9 cellular contexts compared by ENCODE assay signal in genomic region chr6:143400258-143401059, GRCh38. TPM values are rescaled to one million over a fixed set of nuclear protein-coding genes. Genes with fewer than 3 reads are reported as not detected.
DNase-seq lines count a peak whose midpoint lies in the region; ATAC-seq, FAIRE-seq and TF ChIP-seq lines count a peak whose summit lies in the region.
"Had no signal": no experiment of that assay in that cellular context is flagged by ENCODE, and none has a peak within 500 bp of the region (broad histone marks: within the 10 kb centered on the region; RNA-seq: fewer than 3 reads in every experiment).

No MANE protein-coding gene starts in this region.

- no peak for ATAC-seq in GM18505 (IDR thresholded peaks at IDR 0.05; ENCODE audit: unreplicated experiment)

- H3K36me3 ChIP-seq in bronchial epithelial cell (ENCODE audit: control insufficient read depth, insufficient read depth, low read length), result no peaks in the 10 kb centered on the region
- no peaks in the 10 kb centered on the region for H3K36me3 ChIP-seq in small intestine (ENCODE audit: control insufficient read depth in 2 of 2, insufficient read depth in 2 of 2, low read length in 2 of 2)

- H3K27me3 ChIP-seq in bronchial epithelial cell (ENCODE audit: control insufficient read depth, insufficient read depth, low read length), result no peaks in the 10 kb centered on the region
- H3K27me3 ChIP-seq in small intestine (ENCODE audit: control insufficient read depth in 2 of 2, insufficient read depth in 2 of 2, low read length in 2 of 2), result no peaks in the 10 kb centered on the region

- TF ChIP-seq CTCF in bronchial epithelial cell (IDR thresholded peaks at IDR 0.05; ENCODE audit: insufficient read depth, low read length, severe bottlenecking), result no peak

- H3K4me3 ChIP-seq in bronchial epithelial cell (ENCODE audit: low read depth, low read length) (no peak overlapping the region), small intestine (ENCODE audit: low read depth in 1 of 2, low read length in 2 of 2) (no peak overlapping the region)

- DNase-seq in DMS79 treated with DMSO at 0.1 percent for 48 hours (lab: John Stamatoyannopoulos, UW) (peak; percentile 47), DMS79 (lab: John Stamatoyannopoulos, UW) (no peak), NCI-H2029 treated with DMSO at 0.1 percent for 48 hours (lab: John Stamatoyannopoulos, UW) (peak; percentile 50), bronchial epithelial cell (ENCODE audit: low read depth) (peak; percentile 72), small intestine (peak; percentile 25), occipital lobe (lab: John Stamatoyannopoulos, UW) (no peak), HUDEP-2 (lab: John Stamatoyannopoulos, UW; ENCODE audit: unreplicated experiment in 76 of 76) (no peak)

- no peak overlapping the region for H3K27ac ChIP-seq in small intestine (ENCODE audit: low read depth in 1 of 2, low read length in 1 of 2)

- H3K4me1 ChIP-seq in small intestine (ENCODE audit: control insufficient read depth in 2 of 2, insufficient read depth in 1 of 2, low read depth in 1 of 2, low read length in 1 of 2), result peaks cover 0 to 4% of the 10 kb centered on the region in 2 donors

- 41 to 50% (median 42%) methylated on average over 6 of the region's 6 CpGs for WGBS in small intestine, 3 donors

- FAIRE-seq in bronchial epithelial cell (lab: Jason Lieb, UNC) (no peak), small intestine (lab: Jason Lieb, UNC) (no peak)
- FAIRE-seq: A204.1 had no signal

- no peak for TF ChIP-seq POLR2A in GM18505 (IDR thresholded peaks at IDR 0.05; ENCODE audit: borderline replicate concordance, extremely low read depth, insufficient read depth, insufficient read length)

- no peaks in the 10 kb centered on the region for H3K9me3 ChIP-seq in small intestine (ENCODE audit: control insufficient read depth, low read depth)

RNA-seq across cellular contexts. Expression of gene ADAT2, which starts 50.0 kb away (rescaled TPM):
- total RNA-seq in bronchial epithelial cell (3.3 and 4.7 TPM in 2 replicates), occipital lobe (5.3 TPM)
- 1 to 10 TPM in 2 of 3 donors, under 1 TPM in 1; 0.81 to 3.7 (median 1.8) TPM for polyA plus RNA-seq in small intestine

RNA-seq across cellular contexts. Expression of gene PEX3, which starts 50.1 kb away (rescaled TPM):
- 11.1 and 18.7 TPM in 2 replicates for total RNA-seq in bronchial epithelial cell
- polyA plus RNA-seq in small intestine, result 1 to 10 TPM; 6.2 to 8.9 (median 8.9) TPM
- total RNA-seq in occipital lobe, result 34.8 TPM

Comparison
In these comparisons a context has a peak if more than half of its experiments do, and no peak if none do; other contexts are left out.
1. DNase-seq: peak in DMS79 treated with DMSO at 0.1 percent for 48 hours (single experiment), NCI-H2029 treated with DMSO at 0.1 percent for 48 hours (single experiment), bronchial epithelial cell (single experiment) and small intestine (single experiment); none in DMS79 (single experiment), occipital lobe (single experiment) and HUDEP-2 (0 of 76).